ENCODE assay signal across 1 cellular context in genomic region chr1:110407260-110408210, GRCh38.
TF ChIP-seq lines count a peak whose summit lies in the region.

TSS of gene LAMTOR5 (minus strand) at chr1:110407694. CDS start at chr1:110407620, 74 bp downstream.

TF ChIP-seq in K562, 482 proteins besides CTCF, POLR2A, EP300 and RAD21 (continued from another document and continues in another):
- peak; percentile 88 for TF ChIP-seq HNRNPLL (IDR thresholded peaks at IDR 0.05; ENCODE audit: low read depth, low read length, poor library complexity, severe bottlenecking)
- TF ChIP-seq TRIM28 (IDR thresholded peaks at IDR 0.05) = peak; percentile 32; the same call in 1 of the 2 replicates
- TF ChIP-seq HDAC2 (IDR thresholded peaks at IDR 0.05) = peak; percentile 85; the same call in 1 of the 2 replicates
- TF ChIP-seq KDM1A (IDR thresholded peaks at IDR 0.05) = 0 out of 4 replicates have a peak, but pooled peaks of 1 of the 2 experiments have one; percentile 20
- no peak for TF ChIP-seq ZNF274 (IDR thresholded peaks at IDR 0.05; ENCODE audit: borderline replicate concordance, low read depth, low read length)
- TF ChIP-seq ARHGAP35 (IDR thresholded peaks at IDR 0.05; ENCODE audit: partially characterized antibody) = no peak
- 0 out of 2 replicates have a peak, but pooled peaks have one; percentile 36 for TF ChIP-seq MTF1 (CRISPR knock-in tag; IDR thresholded peaks at IDR 0.05; ENCODE audit: borderline replicate concordance)
- peak; percentile 96 for TF ChIP-seq ZBTB12 (CRISPR knock-in tag; IDR thresholded peaks at IDR 0.05)
- TF ChIP-seq PATZ1 (CRISPR knock-in tag; IDR thresholded peaks at IDR 0.05; ENCODE audit: borderline replicate concordance) = no peak
- no peak for TF ChIP-seq ZKSCAN8 (CRISPR knock-in tag; IDR thresholded peaks at IDR 0.05)
- TF ChIP-seq FUS (optimal IDR thresholded peaks at IDR 0.05; ENCODE audit: low read depth, low read length) = no peak
- peak; percentile 88 for TF ChIP-seq ZSCAN29 (IDR thresholded peaks at IDR 0.05)
- no peak for TF ChIP-seq CLOCK (CRISPR knock-in tag; IDR thresholded peaks at IDR 0.05; ENCODE audit: borderline replicate concordance)
- TF ChIP-seq CREB3 (tag; conservative IDR thresholded peaks at IDR 0.05; ENCODE audit: low read depth) = peak; percentile 57; the same call in 1 of the 2 replicates
- TF ChIP-seq ZBTB11 (CRISPR knock-in tag; IDR thresholded peaks at IDR 0.05) = peak in 2 of 3 experiments; percentile 8 to 79; a peak in 2 of 6 replicates
- TF ChIP-seq SPI1 (IDR thresholded peaks at IDR 0.05; ENCODE audit: borderline replicate concordance, low read depth, low read length) = no peak
- TF ChIP-seq NONO (IDR thresholded peaks at IDR 0.05; ENCODE audit: low read depth in 2 of 2, low read length in 1 of 2) = no peak; a peak in 1 of 4 replicates
- peak; percentile 77 for TF ChIP-seq ZNF24 (IDR thresholded peaks at IDR 0.05)
- no peak for TF ChIP-seq ZBTB5 (IDR thresholded peaks at IDR 0.05)
- no peak for TF ChIP-seq TSC22D4 (tag; IDR thresholded peaks at IDR 0.05)
- no peak for TF ChIP-seq CHD1 (IDR thresholded peaks at IDR 0.05; ENCODE audit: low read length)
- TF ChIP-seq SP1 (CRISPR knock-in tag; IDR thresholded peaks at IDR 0.05) = peak; percentile 96
- TF ChIP-seq RBM17 (IDR thresholded peaks at IDR 0.05; ENCODE audit: borderline replicate concordance, low read depth, low read length) = no peak
- TF ChIP-seq MTA1 (IDR thresholded peaks at IDR 0.05; ENCODE audit: borderline replicate concordance) = peak; percentile 99
- TF ChIP-seq THRAP3 (IDR thresholded peaks at IDR 0.05; ENCODE audit: borderline replicate concordance) = no peak; the same call in 1 of the 2 replicates
- TF ChIP-seq HMGN3 (IDR thresholded peaks at IDR 0.05; ENCODE audit: borderline replicate concordance, extremely low read depth, insufficient read length, low read depth, low read length) = no peak
- TF ChIP-seq USF1 (CRISPR knock-in tag; IDR thresholded peaks at IDR 0.05) = peak; percentile 84
- peak; percentile 84 for TF ChIP-seq JUND (IDR thresholded peaks at IDR 0.05; ENCODE audit: borderline replicate concordance, low read depth, low read length)
- TF ChIP-seq JUND (tag; IDR thresholded peaks at IDR 0.05; ENCODE audit: borderline replicate concordance, low read depth, low read length) = peak; percentile 82; the same call in 1 of the 3 replicates
- TF ChIP-seq SOX6 (IDR thresholded peaks at IDR 0.05) = peak; percentile 76
- no peak for TF ChIP-seq SMAD2 (IDR thresholded peaks at IDR 0.05; ENCODE audit: low read depth, low read length)
- no peak for TF ChIP-seq MAFF (IDR thresholded peaks at IDR 0.05; ENCODE audit: low read length)
- TF ChIP-seq ZNF444 (CRISPR knock-in tag; IDR thresholded peaks at IDR 0.05) = no peak
- no peak for TF ChIP-seq SAFB2 (IDR thresholded peaks at IDR 0.05; ENCODE audit: borderline replicate concordance, low read depth, low read length, severe bottlenecking)
- peak; percentile 92 for TF ChIP-seq SIN3B (IDR thresholded peaks at IDR 0.05; ENCODE audit: low read depth)
- no peak for TF ChIP-seq ZNF347 (CRISPR knock-in tag; IDR thresholded peaks at IDR 0.05; ENCODE audit: low read depth)
- 0 out of 2 replicates have a peak, but pooled peaks have one; percentile 14 for TF ChIP-seq FOXO4 (CRISPR knock-in tag; IDR thresholded peaks at IDR 0.05)
- no peak; the same call in 1 of the 2 replicates for TF ChIP-seq RUNX1 (IDR thresholded peaks at IDR 0.05; ENCODE audit: low read depth)
- TF ChIP-seq CC2D1A (IDR thresholded peaks at IDR 0.05) = no peak
- TF ChIP-seq KDM4B (IDR thresholded peaks at IDR 0.05; ENCODE audit: borderline replicate concordance in 2 of 2, low read depth in 1 of 2) = peak in 1 of 2 experiments; percentile 92; a peak in 2 of 4 replicates
- TF ChIP-seq HES1 (IDR thresholded peaks at IDR 0.05; ENCODE audit: low read depth) = peak; percentile 13
- peak in 1 of 2 experiments; percentile 94; a peak in 3 of 4 replicates for TF ChIP-seq TEAD1 (CRISPR knock-in tag; IDR thresholded peaks at IDR 0.05)
- TF ChIP-seq KDM5B (IDR thresholded peaks at IDR 0.05; ENCODE audit: insufficient replicate concordance, low read depth, low read length) = peak; percentile 98
- TF ChIP-seq ZMIZ1 (IDR thresholded peaks at IDR 0.05; ENCODE audit: low read depth in 2 of 2, low read length in 2 of 2) = peak in 1 of 2 experiments; percentile 78; a peak in 2 of 4 replicates
- peak; percentile 92 for TF ChIP-seq DIDO1 (tag; IDR thresholded peaks at IDR 0.05; ENCODE audit: low read depth)
